ENCODE assay signal across 8 cellular contexts in genomic region chr13:40388617-40389016, GRCh38.
A peak's percentile ranks its signal among the peaks of the same experiment; 100 is the strongest.
DNase-seq lines count a peak whose midpoint lies in the region; ATAC-seq and TF ChIP-seq lines count a peak whose summit lies in the region.

No MANE protein-coding gene starts in this region.

- CTCF ChIA-PET in BJ (lab: Yijun Ruan, JAX): interaction anchor here (0.9 kb wide), 1 partner anchor 9 kb away, joined by 3 read pairs; no protein-coding TSS in a partner anchor

- H3K36me3 ChIP-seq in BJ (ENCODE audit: control insufficient read depth, insufficient read depth, low read length): no peaks in the 10 kb centered on the region

- POLR2A ChIA-PET in BJ (lab: Charles Lee): no interaction called here

- H3K4me3 ChIP-seq in BJ (ENCODE audit: low read depth, low read length): no peak overlapping the region

- no peak for TF ChIP-seq CTCF in BJ (IDR thresholded peaks at IDR 0.05; ENCODE audit: insufficient read depth, low read depth, low read length)

- DNase-seq in BJ (ENCODE audit: low read depth) (peak; percentile 31), HuH-7 (ENCODE audit: low spot score) (no peak), islet precursor cell (no peak)
- peak; percentile 71 to 79 for DNase-seq in activated CD4-positive, alpha-beta T cell treated with anti-CD3 and anti-CD28 coated beads for 4 hours
- peak; percentile 39 to 66 (median 51) for DNase-seq in stimulated activated CD4-positive, alpha-beta T cell treated with anti-CD3 and anti-CD28 coated beads, TNF-alpha, amount 100 ng/mL, for 4 hours (ENCODE audit: low read depth in 3 of 3)

- peak; percentile 97 for ATAC-seq in GM19351 (IDR thresholded peaks at IDR 0.05; ENCODE audit: unreplicated experiment)
- ATAC-seq in HG03457 (IDR thresholded peaks at IDR 0.05; ENCODE audit: unreplicated experiment): peak; percentile 99
- peak; percentile 76 for ATAC-seq in esophagus mucosa

- no peaks in the 10 kb centered on the region for H3K27me3 ChIP-seq in BJ (ENCODE audit: control insufficient read depth, insufficient read depth, low read length)

Comparison
In these comparisons a context has a peak if more than half of its experiments do, and no peak if none do; other contexts are left out.
1. DNase-seq: peak in BJ (single experiment), activated CD4-positive, alpha-beta T cell treated with anti-CD3 and anti-CD28 coated beads for 4 hours (2 of 2) and stimulated activated CD4-positive, alpha-beta T cell treated with anti-CD3 and anti-CD28 coated beads, TNF-alpha, amount 100 ng/mL, for 4 hours (3 of 3); none in HuH-7 (single experiment) and islet precursor cell (single experiment).
2. Peak in every context shown above with its lines, with median percentiles within 50 percentile points of each other: ATAC-seq.